Comparison of ENCODE assay signal across 8 cellular contexts in the genomic region with DNA sequence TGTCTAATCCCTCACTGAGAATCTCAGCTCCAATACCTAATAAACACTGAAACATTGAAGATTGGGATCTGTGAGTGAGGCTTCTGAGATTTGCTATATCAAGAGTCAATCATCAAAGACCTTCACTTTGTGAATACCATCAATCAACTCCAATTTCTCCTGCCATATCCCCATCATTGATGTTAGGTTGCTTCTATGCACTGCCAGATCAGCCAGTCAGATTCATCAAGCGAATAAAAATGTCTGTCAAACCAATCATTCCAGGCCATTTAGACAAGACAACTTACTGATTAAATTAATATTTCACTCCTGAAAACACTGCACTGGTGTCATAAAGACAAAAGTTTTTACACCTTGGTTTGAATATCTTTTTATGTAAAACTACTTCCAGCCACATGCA.
"Had no signal": no experiment of that assay in that cellular context is flagged by ENCODE, and none has a peak within 500 bp of the region (broad histone marks: within the 10 kb centered on the region; RNA-seq: fewer than 3 reads in every experiment).

No MANE protein-coding gene starts in this region.

- H3K9ac ChIP-seq: GM23248 had no signal

- H3K36me3 ChIP-seq: HAP-1 had no signal

- H3K4me3 ChIP-seq: GM23248, GM23338, HAP-1 had no signal

- H3K9me3 ChIP-seq: HAP-1 had no signal

- DNase-seq: GM23248, H7, H9, HCEC 1CT, HFFc6 had no signal

- H3K4me2 ChIP-seq: GM23338 had no signal

- H2AFZ ChIP-seq: GM23248, GM23338 had no signal

- H3K27ac ChIP-seq: GM23248 had no signal

- ATAC-seq: GM23338, HCT116 had no signal
